ENCODE assay signal across 11 cellular contexts in genomic region chr2:12791906-12792305, GRCh38.
"Had no signal": no experiment of that assay in that cellular context is flagged by ENCODE, and none has a peak within 500 bp of the region (broad histone marks: within the 10 kb centered on the region; RNA-seq: fewer than 3 reads in every experiment).

No MANE protein-coding gene starts in this region.

- H3K27ac ChIP-seq: GM23248 had no signal

- H3K9me3 ChIP-seq: HAP-1 had no signal

- H3K9ac ChIP-seq: GM23248 had no signal

- FAIRE-seq: H1, H54 had no signal

- H3K4me1 ChIP-seq: HAP-1 had no signal

- H3K4me2 ChIP-seq: GM23338 had no signal

- H2AFZ ChIP-seq: GM23248, GM23338 had no signal

- H3K36me3 ChIP-seq: HAP-1 had no signal

- ATAC-seq: GM23338, HCT116 had no signal

- H3K4me3 ChIP-seq: GM23248, GM23338, HAP-1 had no signal

- DNase-seq: GM23248, GOT3, H7, H9, HCEC 1CT, HFFc6 had no signal
